27 cellular contexts compared by ENCODE assay signal in the genomic region with DNA sequence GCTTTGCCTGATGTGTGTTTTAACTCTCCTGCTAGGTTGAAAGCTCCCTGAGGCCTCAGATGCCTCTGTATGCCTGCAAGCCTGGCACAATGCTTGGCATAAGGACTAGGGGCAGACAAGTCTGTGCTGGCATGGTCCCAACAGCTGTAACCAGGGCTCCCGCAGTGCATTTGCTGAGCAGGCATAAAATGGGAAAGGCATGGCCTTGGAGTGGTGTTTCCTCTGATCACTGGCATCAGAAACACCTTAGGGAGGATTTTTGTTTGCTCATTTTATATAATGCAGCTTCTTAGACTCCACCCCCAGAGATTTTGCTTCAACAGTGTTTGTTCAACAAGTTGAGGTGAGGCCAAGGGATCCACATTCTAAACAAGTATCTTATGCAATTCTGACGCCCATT. TPM values are rescaled to one million over a fixed set of nuclear protein-coding genes. Genes with fewer than 3 reads are reported as not detected.
DNase-seq lines count a peak whose midpoint lies in the region; ATAC-seq, FAIRE-seq and TF ChIP-seq lines count a peak whose summit lies in the region.
"Had no signal": no experiment of that assay in that cellular context is flagged by ENCODE, and none has a peak within 500 bp of the region (broad histone marks: within the 10 kb centered on the region; RNA-seq: fewer than 3 reads in every experiment).

No MANE protein-coding gene starts in this region.

- intact Hi-C loops in MCF 10A (cut with micrococcal nuclease) = no loop called here
- intact Hi-C loops in mammary epithelial cell (cut with micrococcal nuclease) = no loop called here
- intact Hi-C loops in HepG2 (cut with micrococcal nuclease; ENCODE audit: unreplicated experiment) = no loop called here
- intact Hi-C loops in left ventricle myocardium inferior (cut with micrococcal nuclease) = no loop called here

- DNase-seq in MCF 10A (ENCODE audit: unreplicated experiment) (peak; percentile 27), mammary epithelial cell (no peak), T-cell (no peak), HepG2 (ENCODE audit: low spot score) (no peak), left ventricle myocardium inferior (no peak), A172 (ENCODE audit: low spot score) (no peak), iPS-NIHi11 (ENCODE audit: low spot score) (no peak)
- DNase-seq: CD4-positive, alpha-beta memory T cell; colonic mucosa; DND-41; endodermal cell; heart left ventricle; HFFc6; Kasumi-1; left lung; midbrain; NCI-H1092; NCI-H2029 treated with DMSO at 0.1 percent for 48 hours; SJCRH30; stimulated activated CD4-positive, alpha-beta T cell treated with anti-CD3 and anti-CD28 coated beads, Interleukin-15, amount 100 ng/mL, for 24 hours had no signal

- no peaks in the 10 kb centered on the region for H3K79me2 ChIP-seq in mammary epithelial cell (ENCODE audit: insufficient read depth, low read length)
- no peaks in the 10 kb centered on the region for H3K79me2 ChIP-seq in HepG2 (ENCODE audit: insufficient read depth, low read length)

- POLR2A ChIA-PET in MCF 10A (lab: Yijun Ruan, JAX) = interaction anchor here (0.5 to 2.6 kb wide), 7 partner anchors 16 to 1461 kb away, joined by 3 to 8 read pairs (median 3); no protein-coding TSS in a partner anchor
- POLR2A ChIA-PET in T-cell (lab: Charles Lee) = interaction anchor here in 1 of 2 donors (1.1 kb wide), 1 partner anchor 13 kb away, joined by 4 read pairs; no protein-coding TSS in a partner anchor
- POLR2A ChIA-PET in HepG2 (lab: Yijun Ruan, JAX) = interaction anchor here (1.9 kb wide), 1 partner anchor 43 kb away, joined by 4 read pairs; a partner anchor contains a TSS

- H3K27ac Mint-ChIP-seq in MCF 10A (ENCODE audit: low read depth, unreplicated experiment) = no peak overlapping the region
- H3K27ac Mint-ChIP-seq in T-cell = peak overlapping the region; percentile 55 to 83
- H3K27ac Mint-ChIP-seq: activated T-helper 17 cell treated with anti-CD3 and anti-CD28 coated beads, Interleukin-2, amount 50 U/mL, for 72 hours; brain; endodermal cell; HFFc6 had no signal

- 54% methylated on average over 2 of the region's 2 CpGs for WGBS in mammary epithelial cell (ENCODE audit: low coverage, missing lambda C conversion rate)
- WGBS in HepG2 (ENCODE audit: low lambda C conversion rate) = no CpG with 5 or more reads among the region's 2 CpGs

- H3K4me3 ChIP-seq in mammary epithelial cell (replicated peaks in 1 of 3; ENCODE audit: insufficient read depth in 1 of 3, low read depth in 2 of 3, low read length in 3 of 3) (no peak overlapping the region), HepG2 (replicated peaks in 1 of 3; ENCODE audit: insufficient read depth in 1 of 3, low read depth in 2 of 3, low read length in 3 of 3) (no peak overlapping the region), left ventricle myocardium inferior (no peak overlapping the region)
- H3K4me3 ChIP-seq: colonic mucosa, heart left ventricle, left lung, SJCRH30 had no signal

- no peak for FAIRE-seq in HepG2 (lab: Jason Lieb, UNC)
- FAIRE-seq: GM12891, HTR-8/SVneo, urothelium cell line had no signal

- H3K27ac ChIP-seq in mammary epithelial cell (ENCODE audit: insufficient read depth, low read depth, low read length) = no peak overlapping the region
- H3K27ac ChIP-seq in HepG2 (ENCODE audit: extremely low read length, insufficient read depth, low read length) = no peak overlapping the region
- H3K27ac ChIP-seq in left ventricle myocardium inferior (replicated peaks) = no peak overlapping the region
- H3K27ac ChIP-seq: colonic mucosa, heart left ventricle, left lung, SJCRH30 had no signal

- H3K4me2 ChIP-seq in mammary epithelial cell (ENCODE audit: insufficient read depth, low read depth, low read length) (no peak overlapping the region), HepG2 (ENCODE audit: low read depth, low read length) (no peak overlapping the region)

- BruUV-seq in MCF 10A (replicated peaks; lab: Mats Ljungman, UMichigan) (no TSS peak), mammary epithelial cell (replicated peaks; lab: Mats Ljungman, UMichigan) (no TSS peak), HepG2 (replicated peaks; lab: Mats Ljungman, UMichigan) (no TSS peak)

- H3K36me3 ChIP-seq in mammary epithelial cell (ENCODE audit: insufficient read depth, low read length) (no peaks in the 10 kb centered on the region), HepG2 (replicated peaks in 1 of 2; ENCODE audit: control insufficient read depth in 1 of 2, insufficient read depth in 2 of 2, low read length in 2 of 2) (no peaks in the 10 kb centered on the region), left ventricle myocardium inferior (peaks cover 6% of the 10 kb centered on the region)
- H3K36me3 ChIP-seq: colonic mucosa, SJCRH30 had no signal

- no peak for TF ChIP-seq RAD21 in HepG2 (CRISPR knock-in tag; IDR thresholded peaks at IDR 0.05)

- H3K27me3 ChIP-seq in mammary epithelial cell (ENCODE audit: insufficient read depth, low read length) (no peaks in the 10 kb centered on the region), HepG2 (ENCODE audit: control insufficient read depth in 1 of 2, insufficient read depth in 2 of 2, low read length in 2 of 2) (peaks cover 1 to 28% of the 10 kb centered on the region in 2 experiments; a peak in 2 of 5 replicates), left ventricle myocardium inferior (ENCODE audit: low read depth) (no peaks in the 10 kb centered on the region)
- H3K27me3 ChIP-seq: colonic mucosa, left lung, SJCRH30 had no signal

- H3K9me3 ChIP-seq in mammary epithelial cell (replicated peaks; ENCODE audit: insufficient read depth, low read length) = no peaks in the 10 kb centered on the region
- H3K9me3 ChIP-seq in HepG2 (ENCODE audit: low read length) = no peaks in the 10 kb centered on the region
- H3K9me3 ChIP-seq in left ventricle myocardium inferior (replicated peaks) = peaks cover 13% of the 10 kb centered on the region
- H3K9me3 ChIP-seq: colonic mucosa, SJCRH30 had no signal

- TF ChIP-seq POLR2A in HepG2 (IDR thresholded peaks at IDR 0.05; ENCODE audit: insufficient read depth in 1 of 2, low read depth in 2 of 2, low read length in 2 of 2) = no peak

- H3K9ac ChIP-seq in mammary epithelial cell (ENCODE audit: insufficient read depth, low read length) = no peak overlapping the region
- no peak overlapping the region for H3K9ac ChIP-seq in HepG2 (ENCODE audit: insufficient read depth, low read depth, low read length)

- dilution Hi-C loops in mammary epithelial cell (cut with HindIII; ENCODE audit: low sequenced_read_pairs) = loop anchor here (5.0 kb wide), 1 partner anchor 77 kb away; no protein-coding TSS in a partner anchor

- H3K4me3 Mint-ChIP-seq in MCF 10A (ENCODE audit: unreplicated experiment) = no peak overlapping the region
- H3K4me3 Mint-ChIP-seq in T-cell = peak overlapping the region in 1 of 3 donors; percentile 57
- H3K4me3 Mint-ChIP-seq: activated T-helper 17 cell treated with anti-CD3 and anti-CD28 coated beads, Interleukin-2, amount 50 U/mL, for 72 hours; brain; endodermal cell; HFFc6 had no signal

- H4K20me1 ChIP-seq in mammary epithelial cell (ENCODE audit: insufficient read depth, low read length) (no peaks in the 10 kb centered on the region), HepG2 (ENCODE audit: insufficient read depth, low read length) (no peaks in the 10 kb centered on the region)

- ATAC-seq in T-cell (replicated peaks in 1 of 4) = peak in 1 of 4 experiments; percentile 22
- no peak for ATAC-seq in HepG2
- ATAC-seq in GM18498 (IDR thresholded peaks at IDR 0.05; ENCODE audit: unreplicated experiment) = no peak
- ATAC-seq: activated T-helper 17 cell treated with anti-CD3 and anti-CD28 coated beads, Interleukin-2, amount 50 U/mL, for 72 hours; heart left ventricle; left lung; sciatic nerve had no signal

- H3K27me3 Mint-ChIP-seq in MCF 10A (ENCODE audit: insufficient read depth, unreplicated experiment) = peaks cover 1% of the 10 kb centered on the region
- no peaks in the 10 kb centered on the region for H3K27me3 Mint-ChIP-seq in T-cell
- H3K27me3 Mint-ChIP-seq: activated T-helper 17 cell treated with anti-CD3 and anti-CD28 coated beads, Interleukin-2, amount 50 U/mL, for 72 hours; CD4-positive, alpha-beta memory T cell had no signal

- TF ChIP-seq CTCF in MCF 10A (IDR thresholded peaks at IDR 0.05; ENCODE audit: unreplicated experiment) = no peak
- no peak for TF ChIP-seq CTCF in mammary epithelial cell (conservative IDR thresholded peaks at IDR 0.05 in 1 of 2, IDR thresholded peaks at IDR 0.05 in 1 of 2; ENCODE audit: extremely low read depth in 1 of 2, insufficient read depth in 1 of 2, low read depth in 1 of 2, low read length in 2 of 2)
- no peak for TF ChIP-seq CTCF in HepG2 (CRISPR knock-in tag; IDR thresholded peaks at IDR 0.05)
- TF ChIP-seq CTCF in left ventricle myocardium inferior (IDR thresholded peaks at IDR 0.05; ENCODE audit: borderline replicate concordance) = no peak

- CTCF ChIA-PET in MCF 10A (lab: Yijun Ruan, JAX) (interaction anchor here (1.3 to 16.3 kb wide), 7 partner anchors 12 to 174 kb away, joined by 4 to 318 read pairs (median 7); no protein-coding TSS in a partner anchor), mammary epithelial cell (lab: Charles Lee; ENCODE audit: low non-redundant PET) (no interaction called here), T-cell (lab: Charles Lee) (interaction anchor here (1.0 to 2.5 kb wide), 4 partner anchors 10 to 119 kb away, joined by 3 to 16 read pairs (median 6); no protein-coding TSS in a partner anchor), HepG2 (lab: Yijun Ruan, JAX; ENCODE audit: low intra/inter-chr PET ratio, low total read pairs) (no interaction called here)

- H3K9me3 Mint-ChIP-seq in MCF 10A (ENCODE audit: unreplicated experiment) (peaks cover 7% of the 10 kb centered on the region), T-cell (peaks cover 3 to 7% (median 7%) of the 10 kb centered on the region in 3 donors)

- H3K36me3 Mint-ChIP-seq in MCF 10A (ENCODE audit: insufficient read depth, unreplicated experiment) (no peaks in the 10 kb centered on the region), T-cell (peaks cover 6% of the 10 kb centered on the region)
- H3K36me3 Mint-ChIP-seq: brain had no signal

- peaks cover 26% of the 10 kb centered on the region for H3K4me1 Mint-ChIP-seq in MCF 10A (ENCODE audit: insufficient read depth, unreplicated experiment)
- peaks cover 75 to 77% (median 76%) of the 10 kb centered on the region in 3 donors for H3K4me1 Mint-ChIP-seq in T-cell
- H3K4me1 Mint-ChIP-seq: brain, endodermal cell had no signal

- H3K4me1 ChIP-seq in mammary epithelial cell (ENCODE audit: insufficient read depth, low read length) (no peaks in the 10 kb centered on the region), HepG2 (ENCODE audit: insufficient read depth, low read length) (no peaks in the 10 kb centered on the region), left ventricle myocardium inferior (peaks cover 11% of the 10 kb centered on the region)
- H3K4me1 ChIP-seq: colonic mucosa, left lung, SJCRH30 had no signal

- in situ Hi-C loops in mammary epithelial cell (cut with MboI; ENCODE audit: low sequenced_read_pairs in 2 of 2) (loop anchor here in 1 of 2 donors (5.0 kb wide), 1 partner anchor 122 kb away; no protein-coding TSS in a partner anchor), HepG2 (cut with HindIII; ENCODE audit: extremely low pct_ligation_motif_present, low pct_unique_long_range_greater_than_20kb) (no loop called here)

- H2AFZ ChIP-seq in mammary epithelial cell (ENCODE audit: low read depth, low read length) = no peak overlapping the region
- H2AFZ ChIP-seq in HepG2 (ENCODE audit: low read length) = no peak overlapping the region

- TF ChIP-seq EP300 in HepG2 (IDR thresholded peaks at IDR 0.05; ENCODE audit: low read depth in 2 of 2, low read length in 2 of 2) (no peak), HepG2 (CRISPR knock-in tag; IDR thresholded peaks at IDR 0.05; ENCODE audit: borderline replicate concordance) (no peak)

RNA-seq across cellular contexts. Expression of a gene that starts 43.2 kb away (rescaled TPM):
- 2.0 and 3.4 TPM in 2 replicates for total RNA-seq in MCF 10A (2022)
- total RNA-seq in mammary epithelial cell = 10 to 100 TPM; 10.2 to 19.1 TPM
- 29.0 TPM for polyA plus RNA-seq in mammary epithelial cell
- polyA minus RNA-seq in mammary epithelial cell = 9.8 TPM
- total RNA-seq in T-cell = 1 to 10 TPM; 5.8 to 8.5 (median 7.3) TPM
- 1.6 and 3.1 TPM in 2 replicates for total RNA-seq in HepG2 (2016; rRNA removed; fragmentation: Illumina TruSeq; extraction: Trizol)
- 1.0 and 1.6 TPM in 2 replicates for total RNA-seq in HepG2 (2016; cell fraction: cytosol; rRNA removed; fragmentation: Illumina TruSeq; extraction: Trizol; ENCODE audit: low read depth)
- total RNA-seq in HepG2 (2016; cell fraction: insoluble cytoplasmic fraction; rRNA removed; fragmentation: Illumina TruSeq; extraction: Trizol) = 0.79 and 2.3 TPM in 2 replicates
- total RNA-seq in HepG2 (2016; cell fraction: membrane; rRNA removed; fragmentation: Illumina TruSeq; extraction: Trizol) = 1.0 and 1.2 TPM in 2 replicates
- total RNA-seq in HepG2 (2016; cell fraction: nucleus; rRNA removed; fragmentation: Illumina TruSeq; extraction: Trizol) = 3.9 and 5.4 TPM in 2 replicates
- 3.5 TPM in 2 replicates for polyA plus RNA-seq in HepG2 (2011; rRNA removed)
- polyA plus RNA-seq in HepG2 (2011; cell fraction: cytosol; rRNA removed) = 2.2 and 2.3 TPM in 2 replicates
- 13.0 and 14.0 TPM in 2 replicates for polyA plus RNA-seq in HepG2 (2011; cell fraction: nucleus; rRNA removed)
- 0.79 and 0.84 TPM in 2 replicates for polyA plus RNA-seq in HepG2 (2012)
- 0.96 and 0.98 TPM in 2 replicates for polyA plus RNA-seq in HepG2 (2016; cell fraction: cytosol; fragmentation: Illumina TruSeq; extraction: Trizol; ENCODE audit: low read depth)
- 1.8 and 2.1 TPM in 2 replicates for polyA plus RNA-seq in HepG2 (2016; cell fraction: insoluble cytoplasmic fraction; fragmentation: Illumina TruSeq; extraction: Trizol; ENCODE audit: low read depth)
- polyA plus RNA-seq in HepG2 (2016; cell fraction: membrane; fragmentation: Illumina TruSeq; extraction: Trizol; ENCODE audit: low read depth) = 1.00 and 1.8 TPM in 2 replicates
- 6.1 and 6.6 TPM in 2 replicates for polyA plus RNA-seq in HepG2 (2016; cell fraction: nucleus; fragmentation: Illumina TruSeq; extraction: Trizol; ENCODE audit: insufficient read depth, low read depth)
- 2.2 and 3.7 TPM in 2 replicates for polyA minus RNA-seq in HepG2 (2011; rRNA and poly(A)+ RNA removed; ENCODE audit: low replicate concordance)
- 0.40 and 0.70 TPM in 2 replicates for polyA minus RNA-seq in HepG2 (2011; cell fraction: cytosol; rRNA and poly(A)+ RNA removed)
- polyA minus RNA-seq in HepG2 (2011; cell fraction: nucleus; rRNA and poly(A)+ RNA removed) = 13.5 and 14.9 TPM in 2 replicates
- 2.5 TPM for total RNA-seq in left ventricle myocardium inferior
- total RNA-seq in A172 (2014; rRNA removed; shearing (Covaris generic)) = 0.86 and 1.7 TPM in 2 replicates

Comparison
In these comparisons a context has a peak if more than half of its experiments do, and no peak if none do; other contexts are left out.
1. CTCF ChIA-PET loops: an anchor here in MCF 10A (1.3 to 16.3 kb wide) and T-cell (1.0 to 2.5 kb wide); none called in mammary epithelial cell and HepG2.